Comparison of ENCODE assay signal across 17 cellular contexts in the genomic region with DNA sequence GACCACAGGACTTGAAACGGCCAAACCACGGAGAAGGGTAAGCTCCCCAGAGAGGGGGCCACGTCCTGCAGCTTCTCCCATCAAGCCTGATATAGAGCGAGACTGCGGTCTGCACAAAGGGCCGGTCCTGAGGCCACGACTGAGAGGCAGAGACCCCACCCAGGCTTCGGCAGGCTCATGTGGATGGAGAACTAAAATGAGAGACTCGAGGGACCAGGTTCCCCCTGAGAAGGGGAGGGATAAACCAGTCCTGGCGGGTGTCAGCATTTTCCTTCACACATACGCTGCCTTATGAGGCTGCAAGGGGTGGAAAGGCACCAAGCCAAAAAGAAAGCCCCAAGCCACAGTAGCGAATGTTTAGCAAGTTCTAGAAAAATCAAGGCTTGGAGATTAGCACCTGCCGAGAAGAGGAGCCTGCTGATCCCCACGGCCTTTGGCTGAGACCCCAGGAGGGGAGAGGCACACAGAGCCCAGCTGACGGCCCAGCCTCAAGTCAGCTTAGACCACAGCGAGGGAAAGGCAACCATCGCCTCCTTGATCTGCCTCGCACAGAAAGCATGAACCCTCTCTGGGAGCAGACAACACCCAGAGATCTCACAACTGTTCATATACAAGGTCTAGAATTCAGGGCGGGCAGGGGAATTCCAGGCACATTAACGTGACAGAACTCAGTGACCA.
DNase-seq lines count a peak whose midpoint lies in the region; ATAC-seq, FAIRE-seq and TF ChIP-seq lines count a peak whose summit lies in the region.
"Had no signal": no experiment of that assay in that cellular context is flagged by ENCODE, and none has a peak within 500 bp of the region (broad histone marks: within the 10 kb centered on the region; RNA-seq: fewer than 3 reads in every experiment).

No MANE protein-coding gene starts in this region.

- TF ChIP-seq RAD21 in GM12878 (IDR thresholded peaks at IDR 0.05; ENCODE audit: insufficient read depth, low read depth, low read length), result no peak

- peaks cover 0 to 8% (median 4%) of the 10 kb centered on the region in 7 donors for H3K9me3 Mint-ChIP-seq in CD14-positive monocyte

- no peak overlapping the region for H3K27ac Mint-ChIP-seq in CD14-positive monocyte
- H3K27ac Mint-ChIP-seq: IgD-negative memory B cell, T-helper 17 cell had no signal

- BruUV-seq in GM12878 (replicated peaks; lab: Mats Ljungman, UMichigan), result no TSS peak

- H3K36me3 Mint-ChIP-seq in CD14-positive monocyte, result no peaks in the 10 kb centered on the region

- H3K4me1 ChIP-seq in GM12878 (ENCODE audit: control insufficient read depth, insufficient read depth, low read length), result 0 out of 2 replicates have a peak, but pooled peaks cover 3% of the 10 kb centered on the region

- H2AFZ ChIP-seq in GM12878 (ENCODE audit: control insufficient read depth, low read depth, low read length), result no peak overlapping the region; the same call in 1 of the 2 replicates

- TF ChIP-seq CTCF in GM12878 (IDR thresholded peaks at IDR 0.05 in 2 of 3, conservative IDR thresholded peaks at IDR 0.05 in 1 of 3; ENCODE audit: control insufficient read depth in 2 of 3, extremely low read depth in 1 of 3, insufficient read depth in 1 of 3, low read depth in 3 of 3, low read length in 3 of 3) (no peak), CD14-positive monocyte (IDR thresholded peaks at IDR 0.05) (no peak)

- CTCF ChIA-PET in GM12878 (lab: Yijun Ruan, JAX), result interaction anchor here (0.8 kb wide), 1 partner anchor 93 kb away, joined by 4 read pairs; no protein-coding TSS in a partner anchor

- SMC1A ChIA-PET in GM12878 (lab: Charles Lee; ENCODE audit: uncharacterized antibody, unreplicated experiment), result interaction anchor here (0.9 to 1.2 kb wide), 3 partner anchors 66 to 93 kb away, joined by 3 to 4 read pairs (median 4); no protein-coding TSS in a partner anchor

- H3K4me3 Mint-ChIP-seq in CD14-positive monocyte, result no peak overlapping the region
- H3K4me3 Mint-ChIP-seq: IgD-negative memory B cell, T-helper 17 cell had no signal

- H3K4me1 Mint-ChIP-seq in CD14-positive monocyte, result no peaks in the 10 kb centered on the region
- H3K4me1 Mint-ChIP-seq: IgD-negative memory B cell had no signal

- 29% methylated on average over 20 of the region's 20 CpGs for WGBS in GM12878 (ENCODE audit: insufficient coverage, insufficient replicate concordance, low lambda C conversion rate, missing lambda C conversion rate)

- no peaks in the 10 kb centered on the region for H4K20me1 ChIP-seq in GM12878 (ENCODE audit: control insufficient read depth, insufficient read depth)

- POLR2A ChIA-PET in GM12878 (lab: Charles Lee), result interaction anchor here (0.7 to 1.2 kb wide), 4 partner anchors 33 to 93 kb away, joined by 3 to 5 read pairs (median 3); no protein-coding TSS in a partner anchor

- no peaks in the 10 kb centered on the region for H3K27me3 ChIP-seq in GM12878 (replicated peaks in 1 of 2; ENCODE audit: control insufficient read depth in 2 of 2, insufficient read depth in 2 of 2, low read length in 1 of 2)

- H3K79me2 ChIP-seq in GM12878 (ENCODE audit: control insufficient read depth, insufficient read depth, low read length), result no peaks in the 10 kb centered on the region

- peak in 1 of 2 experiments; percentile 8; a peak in 1 of 4 replicates for TF ChIP-seq EP300 in GM12878 (IDR thresholded peaks at IDR 0.05; ENCODE audit: borderline replicate concordance in 1 of 2, control insufficient read depth in 1 of 2, low read depth in 2 of 2, low read length in 2 of 2)

- H3K9ac ChIP-seq in GM12878 (ENCODE audit: control insufficient read depth, insufficient read depth, low read length), result no peak overlapping the region

- RAD21 ChIA-PET in GM12878 (lab: Charles Lee; ENCODE audit: unreplicated experiment), result interaction anchor here (0.7 to 1.3 kb wide), 7 partner anchors 9 to 232 kb away, joined by 3 to 10 read pairs (median 4); a partner anchor contains a TSS

- ATAC-seq in GM18867 (IDR thresholded peaks at IDR 0.05; ENCODE audit: unreplicated experiment) (peak; percentile 46), HG02798 (IDR thresholded peaks at IDR 0.05; ENCODE audit: poor library complexity, unreplicated experiment) (peak; percentile 68), GM12878 (peak; percentile 88), GM18517 (IDR thresholded peaks at IDR 0.05; ENCODE audit: unreplicated experiment) (no peak)
- ATAC-seq: HCT116, Right ventricle myocardium inferior, T-helper 17 cell had no signal

- peak overlapping the region; percentile 27; the same call in 1 of the 2 replicates for H3K27ac ChIP-seq in GM12878 (ENCODE audit: control insufficient read depth, insufficient read depth)
- H3K27ac ChIP-seq: C4-2B had no signal

- H3K9me3 ChIP-seq in GM12878 (replicated peaks; ENCODE audit: control insufficient read depth, insufficient read depth, low read length), result no peaks in the 10 kb centered on the region; the same call in 1 of the 3 replicates

- no peaks in the 10 kb centered on the region for H3K36me3 ChIP-seq in GM12878 (ENCODE audit: control insufficient read depth in 2 of 2, insufficient read depth in 2 of 2, low read length in 1 of 2)

- TF ChIP-seq POLR2A in GM12878 (IDR thresholded peaks at IDR 0.05; ENCODE audit: low read depth, low read length), result no peak

- H3K4me3 ChIP-seq in GM12878, result peak overlapping the region; percentile 27; the same call in 1 of the 2 replicates

- H3K4me2 ChIP-seq in GM12878 (ENCODE audit: control insufficient read depth, insufficient read depth), result 0 out of 2 replicates have a peak overlapping the region, but pooled peaks have one; percentile 9

- intact Hi-C loops in GM12878 (cut with micrococcal nuclease; ENCODE audit: unreplicated experiment), result loop anchor here (2.0 to 10.0 kb wide), 4 partner anchors 64 to 267 kb away; a partner anchor contains a TSS
- intact Hi-C loops in CD14-positive monocyte (cut with micrococcal nuclease), result no loop called here

- in situ Hi-C loops in GM12878 (cut with MboI), result no loop called here

- peak; percentile 42 for DNase-seq in GM12878 (ENCODE audit: low read depth, low spot score)
- no peak for DNase-seq in iPS-NIHi7 (ENCODE audit: extremely low spot score)
- no peak for DNase-seq in CD14-positive monocyte (ENCODE audit: low spot score)
- no peak for DNase-seq in cerebellar nuclear complex (lab: John Stamatoyannopoulos, UW)
- DNase-seq: NCI-H1694 treated with DMSO at 0.1 percent for 48 hours; NK-92 treated with Interleukin-12 subunit alpha and Interleukin-12 subunit beta, amount 100 ng/mL, for 24 hours; T-helper 17 cell had no signal

- peaks cover 0 to 7% (median 5%) of the 10 kb centered on the region in 3 donors for H3K27me3 Mint-ChIP-seq in CD14-positive monocyte (ENCODE audit: low read depth in 3 of 3)
- H3K27me3 Mint-ChIP-seq: T-helper 17 cell had no signal

- peak; percentile 13 for FAIRE-seq in GM12878 (lab: Jason Lieb, UNC)
- FAIRE-seq: G401.6, HTR-8/SVneo, RCC 7860 had no signal

TF ChIP-seq in GM12878, 131 proteins besides CTCF, POLR2A, EP300 and RAD21 (continues in another document):
- TF ChIP-seq NFXL1 (IDR thresholded peaks at IDR 0.05; ENCODE audit: borderline replicate concordance) (no peak), MYB (IDR thresholded peaks at IDR 0.05; ENCODE audit: borderline replicate concordance, low read depth, low read length) (no peak), POLR2AphosphoS5 (IDR thresholded peaks at IDR 0.05; ENCODE audit: low read length) (no peak), TBL1XR1 (IDR thresholded peaks at IDR 0.05; ENCODE audit: low read depth, low read length) (no peak)
- TF ChIP-seq, protein P1, sequence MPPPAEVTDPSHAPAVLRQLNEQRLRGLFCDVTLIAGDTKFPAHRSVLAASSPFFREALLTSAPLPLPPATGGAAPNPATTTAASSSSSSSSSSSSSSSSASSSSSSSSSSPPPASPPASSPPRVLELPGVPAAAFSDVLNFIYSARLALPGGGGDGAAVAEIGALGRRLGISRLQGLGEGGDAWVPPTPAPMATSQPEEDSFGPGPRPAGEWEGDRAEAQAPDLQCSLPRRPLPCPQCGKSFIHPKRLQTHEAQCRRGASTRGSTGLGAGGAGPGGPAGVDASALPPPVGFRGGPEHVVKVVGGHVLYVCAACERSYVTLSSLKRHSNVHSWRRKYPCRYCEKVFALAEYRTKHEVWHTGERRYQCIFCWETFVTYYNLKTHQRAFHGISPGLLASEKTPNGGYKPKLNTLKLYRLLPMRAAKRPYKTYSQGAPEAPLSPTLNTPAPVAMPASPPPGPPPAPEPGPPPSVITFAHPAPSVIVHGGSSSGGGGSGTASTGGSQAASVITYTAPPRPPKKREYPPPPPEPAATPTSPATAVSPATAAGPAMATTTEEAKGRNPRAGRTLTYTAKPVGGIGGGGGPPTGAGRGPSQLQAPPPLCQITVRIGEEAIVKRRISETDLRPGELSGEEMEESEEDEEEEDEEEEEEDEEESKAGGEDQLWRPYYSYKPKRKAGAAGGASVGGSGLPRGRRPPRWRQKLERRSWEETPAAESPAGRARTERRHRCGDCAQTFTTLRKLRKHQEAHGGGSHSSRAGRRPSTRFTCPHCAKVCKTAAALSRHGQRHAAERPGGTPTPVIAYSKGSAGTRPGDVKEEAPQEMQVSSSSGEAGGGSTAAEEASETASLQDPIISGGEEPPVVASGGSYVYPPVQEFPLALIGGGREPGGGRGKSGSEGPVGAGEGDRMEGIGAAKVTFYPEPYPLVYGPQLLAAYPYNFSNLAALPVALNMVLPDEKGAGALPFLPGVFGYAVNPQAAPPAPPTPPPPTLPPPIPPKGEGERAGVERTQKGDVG (CRISPR knock-in tag; IDR thresholded peaks at IDR 0.05), result no peak
